In genomic region chr20:43513298-43514061, GRCh38 we compare ENCODE assay signal across 8 cellular contexts. TPM values are rescaled to one million over a fixed set of nuclear protein-coding genes. Genes with fewer than 3 reads are reported as not detected.
DNase-seq lines count a peak whose midpoint lies in the region; ATAC-seq and TF ChIP-seq lines count a peak whose summit lies in the region.

No MANE protein-coding gene starts in this region.

- H3K4me1 ChIP-seq in rectal smooth muscle tissue (ENCODE audit: control insufficient read depth, insufficient read depth, low read length), result no peaks in the 10 kb centered on the region

- H3K9me3 ChIP-seq in MG63, result no peaks in the 10 kb centered on the region

- TF ChIP-seq POLR2A in GM18505 (IDR thresholded peaks at IDR 0.05; ENCODE audit: borderline replicate concordance, extremely low read depth, insufficient read depth, insufficient read length), result peak; percentile 56

- H3K27me3 ChIP-seq in MG63 (no peaks in the 10 kb centered on the region), rectal smooth muscle tissue (ENCODE audit: control insufficient read depth, insufficient read depth, low read length) (no peaks in the 10 kb centered on the region)

- H3K9ac ChIP-seq in rectal smooth muscle tissue (ENCODE audit: low read length), result no peak overlapping the region

- peak overlapping the region; percentile 68 for H3K27ac ChIP-seq in rectal smooth muscle tissue (ENCODE audit: low read depth, low read length)

- H3K4me3 ChIP-seq in MG63 (peak overlapping the region; percentile 46), rectal smooth muscle tissue (ENCODE audit: low read length) (peak overlapping the region; percentile 69)

- no peaks in the 10 kb centered on the region for H3K36me3 ChIP-seq in MG63
- no peaks in the 10 kb centered on the region for H3K36me3 ChIP-seq in rectal smooth muscle tissue (ENCODE audit: control insufficient read depth, insufficient read depth, low read length)

- no peak for DNase-seq in MG63
- DNase-seq in activated CD4-positive, CD25-positive, alpha-beta regulatory T cell treated with anti-CD3 and anti-CD28 coated beads, Interleukin-2, amount 50 U/mL, for 72 hours, result no peak
- DNase-seq in SKM-1 treated with dmso at 0.1 percent for 144 hours (lab: John Stamatoyannopoulos, UW; ENCODE audit: unreplicated experiment), result no peak
- DNase-seq in NCI-H524 treated with DMSO at 0.1 percent for 48 hours (lab: John Stamatoyannopoulos, UW), result no peak

- ATAC-seq in GM18505 (IDR thresholded peaks at IDR 0.05; ENCODE audit: unreplicated experiment), result no peak
- peak; percentile 2 for ATAC-seq in esophagus mucosa
- no peak for ATAC-seq in HG03520 (IDR thresholded peaks at IDR 0.05; ENCODE audit: unreplicated experiment)

RNA-seq across cellular contexts. Expression of gene L3MBTL1, which starts 6.0 kb away (rescaled TPM):
- total RNA-seq in MG63 (2014; rRNA removed; shearing (Covaris generic); ENCODE audit: low replicate concordance), result 0.53 and 0.81 TPM in 2 replicates
- total RNA-seq in esophagus mucosa, result 4.9 TPM

RNA-seq across cellular contexts. Expression of gene SGK2, which starts 45.3 kb away (rescaled TPM):
- total RNA-seq in MG63 (2014; rRNA removed; shearing (Covaris generic); ENCODE audit: low replicate concordance), result 0.72 TPM in 1 of 2 replicates, not detected in the other
- 0.36 TPM for total RNA-seq in esophagus mucosa

RNA-seq across cellular contexts. Expression of gene SRSF6, which starts 55.8 kb away (rescaled TPM):
- total RNA-seq in MG63 (2014; rRNA removed; shearing (Covaris generic); ENCODE audit: low replicate concordance), result 16.3 and 22.1 TPM in 2 replicates
- 75.8 TPM for total RNA-seq in esophagus mucosa
